8 cellular contexts compared by ENCODE assay signal in the genomic region with DNA sequence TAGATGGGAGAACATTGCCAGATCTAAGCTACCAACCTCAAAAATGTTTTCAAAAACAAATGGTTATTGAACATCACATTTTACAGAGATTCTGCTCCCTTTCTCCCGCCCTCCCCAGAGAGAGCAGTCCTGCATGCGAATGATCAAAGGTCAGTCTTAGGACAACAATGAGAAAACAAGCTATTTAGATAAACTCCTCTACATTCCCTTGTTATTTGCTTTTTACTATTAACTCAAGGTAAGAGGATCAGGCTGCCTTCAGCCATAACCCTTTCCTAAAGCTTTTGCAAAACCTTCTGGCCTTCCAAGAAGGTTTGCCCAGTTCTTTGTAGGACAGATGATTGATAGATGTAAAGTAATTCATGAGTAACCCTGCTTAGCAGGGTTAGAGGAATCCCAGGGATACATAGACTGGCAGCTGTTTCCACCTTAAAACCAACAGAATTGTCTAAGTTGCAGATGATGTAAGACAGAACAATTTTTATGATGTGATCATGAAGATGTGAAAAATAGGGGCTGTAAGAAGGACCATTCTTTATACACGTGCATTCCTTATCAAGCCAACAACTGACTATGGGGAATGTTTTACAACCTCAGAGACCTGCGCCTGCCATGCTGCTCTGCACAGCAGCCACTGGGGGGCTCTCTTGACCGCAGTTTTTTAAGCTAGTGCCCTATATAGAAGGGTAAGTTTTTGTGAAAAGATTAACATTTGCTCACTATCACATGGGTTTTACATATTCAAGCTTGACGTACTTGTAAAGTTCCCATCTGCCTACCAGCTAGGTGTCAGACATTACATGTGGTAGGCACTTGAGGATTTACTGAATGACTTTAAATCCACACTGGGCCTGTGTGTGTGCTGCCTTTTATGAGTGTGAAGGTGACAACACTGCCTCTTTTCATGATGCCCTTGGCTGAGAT. TPM values are rescaled to one million over a fixed set of nuclear protein-coding genes. Genes with fewer than 3 reads are reported as not detected.
DNase-seq lines count a peak whose midpoint lies in the region; ATAC-seq and TF ChIP-seq lines count a peak whose summit lies in the region.

No MANE protein-coding gene starts in this region.

- ATAC-seq in HG02840 (IDR thresholded peaks at IDR 0.05; ENCODE audit: low FRiP score, unreplicated experiment) (peak; percentile 43), left colon (peak; percentile 69)

- intact Hi-C loops in left colon (cut with DNase I, micrococcal nuclease): no loop called here

- H3K4me3 ChIP-seq in GM12864 (ENCODE audit: low read depth, low read length): no peak overlapping the region

- peak; percentile 86 for TF ChIP-seq CTCF in GM12864 (IDR thresholded peaks at IDR 0.05; ENCODE audit: low read depth, low read length, missing control alignments)
- peak; percentile 92 for TF ChIP-seq CTCF in VCaP (conservative IDR thresholded peaks at IDR 0.05)

- H3K27ac ChIP-seq in VCaP: no peak overlapping the region

- DNase-seq in GM12864 (ENCODE audit: low read depth) (no peak), NCI-H2171 (lab: John Stamatoyannopoulos, UW) (peak; percentile 58), left colon (peak; percentile 57 to 65), HPDE6-E6E7 (ENCODE audit: extremely low spot score) (no peak)
- peak; percentile 60 for DNase-seq in central memory CD4-positive, alpha-beta T cell
- DNase-seq in stimulated activated CD4-positive, alpha-beta T cell treated with anti-CD3 and anti-CD28 coated beads, Interleukin-4, amount 100 ng/mL, for 4 hours: peak; percentile 64 to 67

RNA-seq across cellular contexts. Expression of a gene that starts 2.3 kb away (rescaled TPM):
- 1 to 10 TPM; 4.5 to 5.1 TPM for total RNA-seq in left colon

Comparison
In these comparisons a context has a peak if more than half of its experiments do, and no peak if none do; other contexts are left out.
1. DNase-seq: peak in NCI-H2171 (single experiment), central memory CD4-positive, alpha-beta T cell (single experiment), left colon (2 of 2) and stimulated activated CD4-positive, alpha-beta T cell treated with anti-CD3 and anti-CD28 coated beads, Interleukin-4, amount 100 ng/mL, for 4 hours (2 of 2); none in GM12864 (single experiment) and HPDE6-E6E7 (single experiment).